ENCODE assay signal across 8 cellular contexts in the genomic region with DNA sequence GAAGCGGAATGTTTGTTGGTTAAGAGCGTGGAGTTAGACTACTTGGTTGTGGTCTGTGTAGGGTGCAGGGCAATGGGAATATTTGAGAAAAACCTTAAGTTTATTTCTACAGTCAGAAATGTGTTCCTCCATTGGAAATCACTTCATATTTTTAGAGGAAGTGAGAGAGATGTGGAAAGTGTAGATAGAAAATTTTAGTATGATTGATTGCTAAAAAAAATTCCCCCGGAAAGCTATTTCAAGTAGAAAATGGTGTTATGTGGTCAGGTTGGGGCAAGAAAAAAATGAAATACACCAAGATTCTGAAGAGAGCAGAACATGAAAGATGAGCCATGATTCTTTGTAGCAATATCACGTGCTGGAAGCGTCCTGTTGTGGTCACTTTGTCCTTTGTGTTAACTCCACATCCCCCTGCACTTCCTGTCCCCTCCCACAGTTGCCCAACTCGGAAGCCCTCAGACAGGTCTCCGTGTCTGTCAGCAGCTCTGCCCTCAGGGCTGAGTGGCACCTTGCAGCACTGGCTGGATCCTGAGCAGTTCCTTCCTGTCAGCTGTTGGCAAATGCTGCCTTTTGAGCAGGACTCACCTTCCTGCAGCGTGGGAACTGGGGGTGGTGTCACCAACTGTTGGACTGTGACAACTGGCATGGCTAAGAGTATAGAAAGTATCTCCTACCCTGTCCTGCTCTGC.
DNase-seq lines count a peak whose midpoint lies in the region; ATAC-seq and TF ChIP-seq lines count a peak whose summit lies in the region.

No MANE protein-coding gene starts in this region.

- H3K36me3 Mint-ChIP-seq in stimulated activated naive CD8-positive, alpha-beta T cell treated with anti-CD3 and anti-CD28 coated beads, Interleukin-15, Interleukin-2, amounts not matched to agents 100 ng/mL and 50 ng/mL, for 24 hours (ENCODE audit: low read depth), result no peaks in the 10 kb centered on the region

- no peaks in the 10 kb centered on the region for H3K4me1 ChIP-seq in foreskin keratinocyte
- H3K4me1 ChIP-seq in hepatocyte (ENCODE audit: insufficient read depth), result no peaks in the 10 kb centered on the region

- peaks cover 25% of the 10 kb centered on the region for H3K4me1 Mint-ChIP-seq in stimulated activated naive CD8-positive, alpha-beta T cell treated with anti-CD3 and anti-CD28 coated beads, Interleukin-15, Interleukin-2, amounts not matched to agents 100 ng/mL and 50 ng/mL, for 24 hours (ENCODE audit: low read depth)

- H3K9me3 ChIP-seq in hepatocyte (ENCODE audit: low read depth), result no peaks in the 10 kb centered on the region

- no peak overlapping the region for H2AFZ ChIP-seq in hepatocyte

- H3K4me3 Mint-ChIP-seq in stimulated activated naive CD8-positive, alpha-beta T cell treated with anti-CD3 and anti-CD28 coated beads, Interleukin-15, Interleukin-2, amounts not matched to agents 100 ng/mL and 50 ng/mL, for 24 hours, result peak overlapping the region; percentile 1

- H3K4me3 ChIP-seq in hepatocyte, result no peak overlapping the region

- no peak overlapping the region for H3K27ac ChIP-seq in foreskin keratinocyte
- H3K27ac ChIP-seq in hepatocyte, result no peak overlapping the region

- WGBS in hepatocyte (ENCODE audit: low lambda C conversion rate, missing lambda C conversion rate), result 76% methylated on average over 8 of the region's 8 CpGs

- DNase-seq in activated gamma-delta T cell treated with Interleukin-2 at 50 U/mL for 16 hours (peak; percentile 13), activated gamma-delta T cell (lab: John Stamatoyannopoulos, UW) (no peak), SKM-1 treated with dmso at 0.1 percent for 144 hours (lab: John Stamatoyannopoulos, UW; ENCODE audit: unreplicated experiment) (peak; percentile 33), foreskin keratinocyte (no peak), hepatocyte (ENCODE audit: low spot score) (no peak)

- H3K27me3 ChIP-seq in foreskin keratinocyte, result no peaks in the 10 kb centered on the region
- H3K27me3 ChIP-seq in hepatocyte, result no peaks in the 10 kb centered on the region

- no peak for TF ChIP-seq CTCF in foreskin keratinocyte (conservative IDR thresholded peaks at IDR 0.05)
- no peak for TF ChIP-seq CTCF in hepatocyte (IDR thresholded peaks at IDR 0.05; ENCODE audit: poor library complexity)

- no peaks in the 10 kb centered on the region for H3K9me2 ChIP-seq in hepatocyte (replicated peaks; ENCODE audit: insufficient read depth)

- H4K20me1 ChIP-seq in hepatocyte (ENCODE audit: insufficient read depth, poor library complexity, severe bottlenecking), result no peaks in the 10 kb centered on the region

- ATAC-seq in HG02973 (IDR thresholded peaks at IDR 0.05; ENCODE audit: unreplicated experiment), result peak; percentile 27
- no peak for ATAC-seq in HG03439 (IDR thresholded peaks at IDR 0.05; ENCODE audit: unreplicated experiment)
- no peak for ATAC-seq in foreskin keratinocyte

- no peaks in the 10 kb centered on the region for H3K36me3 ChIP-seq in hepatocyte (replicated peaks; ENCODE audit: insufficient read depth, low read depth)

- no peak overlapping the region for H3K4me2 ChIP-seq in hepatocyte

- H3K27ac Mint-ChIP-seq in stimulated activated naive CD8-positive, alpha-beta T cell treated with anti-CD3 and anti-CD28 coated beads, Interleukin-15, Interleukin-2, amounts not matched to agents 100 ng/mL and 50 ng/mL, for 24 hours, result no peak overlapping the region

- H3K79me2 ChIP-seq in hepatocyte, result no peaks in the 10 kb centered on the region

- H3K9me3 Mint-ChIP-seq in stimulated activated naive CD8-positive, alpha-beta T cell treated with anti-CD3 and anti-CD28 coated beads, Interleukin-15, Interleukin-2, amounts not matched to agents 100 ng/mL and 50 ng/mL, for 24 hours, result no peaks in the 10 kb centered on the region

- H3K27me3 Mint-ChIP-seq in stimulated activated naive CD8-positive, alpha-beta T cell treated with anti-CD3 and anti-CD28 coated beads, Interleukin-15, Interleukin-2, amounts not matched to agents 100 ng/mL and 50 ng/mL, for 24 hours, result no peaks in the 10 kb centered on the region

Comparison
In these comparisons a context has a peak if more than half of its experiments do, and no peak if none do; other contexts are left out.
1. DNase-seq: peak in activated gamma-delta T cell treated with Interleukin-2 at 50 U/mL for 16 hours (single experiment) and SKM-1 treated with dmso at 0.1 percent for 144 hours (single experiment); none in activated gamma-delta T cell (single experiment), foreskin keratinocyte (0 of 2) and hepatocyte (single experiment).